In genomic region chr4:56475917-56476316, GRCh38 we compare ENCODE assay signal across 17 cellular contexts. TPM values are rescaled to one million over a fixed set of nuclear protein-coding genes. Genes with fewer than 3 reads are reported as not detected.
A peak's percentile ranks its signal among the peaks of the same experiment; 100 is the strongest.
DNase-seq lines count a peak whose midpoint lies in the region; ATAC-seq, FAIRE-seq and TF ChIP-seq lines count a peak whose summit lies in the region.
"Had no signal": no experiment of that assay in that cellular context is flagged by ENCODE, and none has a peak within 500 bp of the region (broad histone marks: within the 10 kb centered on the region; RNA-seq: fewer than 3 reads in every experiment).

No MANE protein-coding gene starts in this region.

- peak overlapping the region; percentile 14 for H3K9ac ChIP-seq in SK-N-MC (ENCODE audit: insufficient read length)
- H3K9ac ChIP-seq: BLaER1 had no signal

- H3K36me3 ChIP-seq in SK-N-MC (ENCODE audit: insufficient read depth, low read length) (peaks cover 96% of the 10 kb centered on the region), small intestine (ENCODE audit: control insufficient read depth in 2 of 2, insufficient read depth in 2 of 2, low read length in 2 of 2) (peaks cover 16 to 19% of the 10 kb centered on the region in 2 donors)

- H3K4me1 ChIP-seq in foreskin keratinocyte (no peaks in the 10 kb centered on the region), small intestine (ENCODE audit: control insufficient read depth in 2 of 2, insufficient read depth in 1 of 2, low read depth in 1 of 2, low read length in 1 of 2) (no peaks in the 10 kb centered on the region)
- H3K4me1 ChIP-seq: BLaER1, sigmoid colon had no signal

- peak; percentile 91 for ATAC-seq in GM18868 (IDR thresholded peaks at IDR 0.05; ENCODE audit: unreplicated experiment)
- ATAC-seq in GM21447 (IDR thresholded peaks at IDR 0.05; ENCODE audit: unreplicated experiment), result peak; percentile 94
- ATAC-seq in HG03064 (IDR thresholded peaks at IDR 0.05; ENCODE audit: low read depth, unreplicated experiment), result peak; percentile 79
- ATAC-seq in foreskin keratinocyte, result no peak
- ATAC-seq: natural killer cell, T-cell had no signal

- H3K4me3 ChIP-seq in SK-N-MC (no peak overlapping the region), small intestine (ENCODE audit: low read depth in 1 of 2, low read length in 2 of 2) (no peak overlapping the region)
- H3K4me3 ChIP-seq: BLaER1, sigmoid colon had no signal

- no peak for TF ChIP-seq CTCF in foreskin keratinocyte (conservative IDR thresholded peaks at IDR 0.05)

- H3K27ac ChIP-seq in SK-N-MC (no peak overlapping the region), foreskin keratinocyte (no peak overlapping the region), small intestine (ENCODE audit: low read depth in 1 of 2, low read length in 1 of 2) (no peak overlapping the region)
- H3K27ac ChIP-seq: BLaER1, HL-60, sigmoid colon had no signal

- H3K9me3 ChIP-seq in SK-N-MC (ENCODE audit: low read depth, low read length) (no peaks in the 10 kb centered on the region), small intestine (ENCODE audit: control insufficient read depth, low read depth) (no peaks in the 10 kb centered on the region)
- H3K9me3 ChIP-seq: BLaER1, sigmoid colon had no signal

- DNase-seq in SK-N-MC (ENCODE audit: low read depth, low spot score) (no peak), SHP77 treated with DMSO at 0.1 percent for 48 hours (lab: John Stamatoyannopoulos, UW) (no peak), foreskin keratinocyte (no peak), small intestine (no peak), SIG-M5 (lab: John Stamatoyannopoulos, UW) (no peak)
- DNase-seq: activated gamma-delta T cell treated with Interleukin-2 at 50 U/mL for 16 hours, natural killer cell, NCI-H2107, OCI-M1, sigmoid colon, T-cell had no signal

- 86 to 94% (median 87%) methylated on average over 2 of the region's 2 CpGs for WGBS in small intestine, 3 donors

- no peak for FAIRE-seq in small intestine (lab: Jason Lieb, UNC)

- H3K27me3 ChIP-seq in foreskin keratinocyte (no peaks in the 10 kb centered on the region), small intestine (ENCODE audit: control insufficient read depth in 2 of 2, insufficient read depth in 2 of 2, low read length in 2 of 2) (no peaks in the 10 kb centered on the region)
- H3K27me3 ChIP-seq: BLaER1, sigmoid colon had no signal

RNA-seq across cellular contexts. Expression of gene SRP72, which starts 8.5 kb away (rescaled TPM):
- 120 and 122 TPM in 2 replicates for total RNA-seq in foreskin keratinocyte
- polyA plus RNA-seq in foreskin keratinocyte (61.9 and 68.4 TPM in 2 replicates), small intestine (10 to 100 TPM; 18.8 to 39.7 (median 30.5) TPM)

RNA-seq across cellular contexts. Expression of gene ARL9, which starts 29.7 kb away (rescaled TPM):
- 0.60 and 0.75 TPM in 2 replicates for total RNA-seq in foreskin keratinocyte
- polyA plus RNA-seq in foreskin keratinocyte (0.94 and 1.5 TPM in 2 replicates), small intestine (1 to 10 TPM in 1 of 3 donors, under 1 TPM in 1, not detected in 1; 0.54 to 2.1 TPM)
- total RNA-seq: subcutaneous adipose tissue had no signal

RNA-seq across cellular contexts. Expression of gene PAICS, which starts 39.9 kb away (rescaled TPM):
- total RNA-seq in foreskin keratinocyte, result 141 and 157 TPM in 2 replicates
- polyA plus RNA-seq in foreskin keratinocyte, result 99.2 and 131 TPM in 2 replicates
- polyA plus RNA-seq in small intestine, result 10 to 100 TPM; 11.0 to 81.7 (median 14.1) TPM

RNA-seq across cellular contexts. Expression of gene PPAT, which starts 40.5 kb away (rescaled TPM):
- total RNA-seq in foreskin keratinocyte, result 22.9 and 27.6 TPM in 2 replicates
- 7.0 and 9.7 TPM in 2 replicates for polyA plus RNA-seq in foreskin keratinocyte
- 1 to 10 TPM in 2 of 3 donors, under 1 TPM in 1; 0.67 to 6.0 (median 1.6) TPM for polyA plus RNA-seq in small intestine
